ENCODE assay signal across 13 cellular contexts in genomic region chrX:103716967-103717366, GRCh38. TPM values are rescaled to one million over a fixed set of nuclear protein-coding genes. Genes with fewer than 3 reads are reported as not detected.
DNase-seq lines count a peak whose midpoint lies in the region; ATAC-seq, FAIRE-seq and TF ChIP-seq lines count a peak whose summit lies in the region.
"Had no signal": no experiment of that assay in that cellular context is flagged by ENCODE, and none has a peak within 500 bp of the region (broad histone marks: within the 10 kb centered on the region; RNA-seq: fewer than 3 reads in every experiment).

No MANE protein-coding gene starts in this region.

- no peak overlapping the region for H3K9ac ChIP-seq in keratinocyte (ENCODE audit: control insufficient read depth, extremely low read depth, insufficient read depth, low read length)

- no peaks in the 10 kb centered on the region for H3K9me1 ChIP-seq in keratinocyte (ENCODE audit: control insufficient read depth, extremely low read depth, insufficient read depth, low read length)

- H4K20me1 ChIP-seq in keratinocyte (ENCODE audit: control insufficient read depth, extremely low read depth, insufficient read depth, low read length): no peaks in the 10 kb centered on the region

- H3K27ac ChIP-seq in right atrium auricular region (no peak overlapping the region), keratinocyte (ENCODE audit: control insufficient read depth, insufficient read depth, low read length) (no peak overlapping the region), left lung (no peak overlapping the region)
- H3K27ac ChIP-seq: upper lobe of left lung had no signal

- H3K27me3 Mint-ChIP-seq in activated T-cell treated with anti-CD3 and anti-CD28 coated beads, Interleukin-2, amount 50 U/mL, for 24 hours: peaks cover 10% of the 10 kb centered on the region

- H3K4me1 ChIP-seq in right atrium auricular region (no peaks in the 10 kb centered on the region), keratinocyte (ENCODE audit: control insufficient read depth, extremely low read depth, insufficient read depth, low read length) (peaks cover 9% of the 10 kb centered on the region), left lung (no peaks in the 10 kb centered on the region)
- H3K4me1 ChIP-seq: BE2C, upper lobe of left lung had no signal

- FAIRE-seq in keratinocyte (lab: Jason Lieb, UNC): peak; percentile 89

- ATAC-seq in Right ventricle myocardium superior (ENCODE audit: poor library complexity): peak; percentile 20
- no peak for ATAC-seq in left lung
- ATAC-seq in HG02970 (IDR thresholded peaks at IDR 0.05; ENCODE audit: low FRiP score, unreplicated experiment): no peak

- DNase-seq in Right ventricle myocardium superior (no peak), right atrium auricular region (ENCODE audit: low spot score) (no peak), cardiac fibroblast (ENCODE audit: low read depth in 2 of 2) (peak; percentile 93 to 96), keratinocyte (ENCODE audit: low read depth, low spot score) (no peak), left lung (no peak), anterior cingulate cortex (lab: John Stamatoyannopoulos, UW) (no peak)
- DNase-seq in activated T-cell treated with anti-CD3 and anti-CD28 coated beads, Interleukin-2, amount 50 U/mL, for 24 hours: no peak
- DNase-seq: BE2C, upper lobe of left lung had no signal

- H3K4me1 Mint-ChIP-seq in activated T-cell treated with anti-CD3 and anti-CD28 coated beads, Interleukin-2, amount 50 U/mL, for 24 hours (ENCODE audit: low read depth): no peaks in the 10 kb centered on the region

- dilution Hi-C loops in keratinocyte (cut with MboI; ENCODE audit: extremely low pct_ligation_motif_present, low sequenced_read_pairs): no loop called here

- TF ChIP-seq CTCF in right atrium auricular region (IDR thresholded peaks at IDR 0.05): no peak
- no peak for TF ChIP-seq CTCF in cardiac fibroblast (IDR thresholded peaks at IDR 0.05; ENCODE audit: low read depth, low read length)
- TF ChIP-seq CTCF in keratinocyte (optimal IDR thresholded peaks at IDR 0.05 in 1 of 3, IDR thresholded peaks at IDR 0.05 in 1 of 3, conservative IDR thresholded peaks at IDR 0.05 in 1 of 3; ENCODE audit: extremely low read depth in 1 of 3, insufficient read depth in 2 of 3, low read length in 3 of 3): no peak
- no peak for TF ChIP-seq CTCF in left lung (IDR thresholded peaks at IDR 0.05)

- no peaks in the 10 kb centered on the region for H3K9me3 Mint-ChIP-seq in activated T-cell treated with anti-CD3 and anti-CD28 coated beads, Interleukin-2, amount 50 U/mL, for 24 hours

- H3K27me3 ChIP-seq in right atrium auricular region: no peaks in the 10 kb centered on the region
- H3K27me3 ChIP-seq in keratinocyte (ENCODE audit: control insufficient read depth, extremely low read depth, insufficient read depth, low read length): no peaks in the 10 kb centered on the region
- peaks cover 0 to 6% of the 10 kb centered on the region in 2 donors for H3K27me3 ChIP-seq in left lung
- H3K27me3 ChIP-seq: BE2C, upper lobe of left lung had no signal

- no peak overlapping the region for H3K4me3 Mint-ChIP-seq in activated T-cell treated with anti-CD3 and anti-CD28 coated beads, Interleukin-2, amount 50 U/mL, for 24 hours

- no peaks in the 10 kb centered on the region for H3K9me3 ChIP-seq in right atrium auricular region
- no peaks in the 10 kb centered on the region for H3K9me3 ChIP-seq in keratinocyte (ENCODE audit: control insufficient read depth, low read depth, low read length)
- no peaks in the 10 kb centered on the region for H3K9me3 ChIP-seq in left lung
- H3K9me3 ChIP-seq: BE2C, upper lobe of left lung had no signal

- H3K36me3 ChIP-seq in right atrium auricular region: no peaks in the 10 kb centered on the region
- no peaks in the 10 kb centered on the region for H3K36me3 ChIP-seq in keratinocyte (ENCODE audit: control insufficient read depth in 2 of 2, extremely low read depth in 1 of 2, insufficient read depth in 2 of 2, low read length in 2 of 2)
- no peaks in the 10 kb centered on the region for H3K36me3 ChIP-seq in left lung
- H3K36me3 ChIP-seq: BE2C, upper lobe of left lung had no signal

- no peak overlapping the region for H3K27ac Mint-ChIP-seq in activated T-cell treated with anti-CD3 and anti-CD28 coated beads, Interleukin-2, amount 50 U/mL, for 24 hours
- H3K27ac Mint-ChIP-seq: progenitor cell of endocrine pancreas had no signal

- intact Hi-C loops in Right ventricle myocardium superior (cut with DNase I) (no loop called here), left lung (cut with DNase I) (no loop called here)

- no peaks in the 10 kb centered on the region for H3K79me2 ChIP-seq in keratinocyte (ENCODE audit: control insufficient read depth, insufficient read depth, low read length)

- H2AFZ ChIP-seq in keratinocyte (ENCODE audit: control insufficient read depth, low read length): peak overlapping the region; percentile 50

- peak overlapping the region; percentile 20 for H3K4me2 ChIP-seq in keratinocyte (ENCODE audit: control insufficient read depth, extremely low read depth, insufficient read depth, low read depth, low read length)

- no peaks in the 10 kb centered on the region for H3K36me3 Mint-ChIP-seq in activated T-cell treated with anti-CD3 and anti-CD28 coated beads, Interleukin-2, amount 50 U/mL, for 24 hours (ENCODE audit: low read depth)

- H3K4me3 ChIP-seq in right atrium auricular region (no peak overlapping the region), cardiac fibroblast (replicated peaks in 1 of 2; ENCODE audit: low read depth in 2 of 2, low read length in 2 of 2) (no peak overlapping the region), keratinocyte (ENCODE audit: control insufficient read depth in 2 of 3, extremely low read depth in 1 of 3, insufficient read depth in 2 of 3, low read depth in 1 of 3, low read length in 3 of 3) (no peak overlapping the region), left lung (no peak overlapping the region)
- H3K4me3 ChIP-seq: upper lobe of left lung had no signal

RNA-seq across cellular contexts. Expression of gene TMEM31, which starts 6.3 kb away (rescaled TPM):
- total RNA-seq in Right ventricle myocardium superior (not detected), right atrium auricular region (not detected), left lung (not detected)
- not detected in 3 replicates for polyA plus RNA-seq in keratinocyte
- polyA plus RNA-seq in keratinocyte (2011; ENCODE audit: low read depth): not detected
- polyA plus RNA-seq in keratinocyte (2011; cell fraction: cytosol; rRNA removed): 0.16 TPM in 1 of 2 replicates, not detected in the other
- not detected in 2 replicates for polyA plus RNA-seq in keratinocyte (2011; cell fraction: nucleus; rRNA removed)
- 0.34 TPM in 1 of 2 replicates, not detected in the other for polyA plus RNA-seq in keratinocyte (2012; ENCODE audit: low replicate concordance)
- not detected in 3 replicates for polyA minus RNA-seq in keratinocyte
- not detected for polyA minus RNA-seq in keratinocyte (2011; cell fraction: cytosol; rRNA and poly(A)+ RNA removed)
- polyA minus RNA-seq in keratinocyte (2011; cell fraction: nucleus; rRNA and poly(A)+ RNA removed): not detected in 2 replicates
- total RNA-seq: kidney epithelial cell; T-helper 2 cell treated with Interferon-gamma antibody and Interleukin-4, amounts not matched to agents 100 ng/mL and 5 ng/mL, for 36 hours; upper lobe of left lung had no signal

RNA-seq across cellular contexts. Expression of gene MORF4L2, which starts 30.5 kb away (rescaled TPM):
- total RNA-seq in Right ventricle myocardium superior (160 TPM), right atrium auricular region (100 to 1,000 TPM; 193 to 198 TPM), left lung (100 to 1,000 TPM; 284 to 312 TPM)
- 450 to 659 TPM (median 648 TPM) in 3 replicates for polyA plus RNA-seq in keratinocyte
- polyA plus RNA-seq in keratinocyte (2011; ENCODE audit: low read depth): 350 TPM
- 360 and 552 TPM in 2 replicates for polyA plus RNA-seq in keratinocyte (2011; cell fraction: cytosol; rRNA removed)
- polyA plus RNA-seq in keratinocyte (2011; cell fraction: nucleus; rRNA removed): 590 and 762 TPM in 2 replicates
- 311 and 470 TPM in 2 replicates for polyA plus RNA-seq in keratinocyte (2012; ENCODE audit: low replicate concordance)
- polyA minus RNA-seq in keratinocyte: 76.9 to 236 TPM (median 205 TPM) in 3 replicates
- 177 TPM for polyA minus RNA-seq in keratinocyte (2011; cell fraction: cytosol; rRNA and poly(A)+ RNA removed)
- 126 and 283 TPM in 2 replicates for polyA minus RNA-seq in keratinocyte (2011; cell fraction: nucleus; rRNA and poly(A)+ RNA removed)

RNA-seq across cellular contexts. Expression of gene PLP1, which starts 59.7 kb away (rescaled TPM):
- total RNA-seq in Right ventricle myocardium superior: 10.0 TPM
- 10 to 100 TPM; 10.6 to 11.9 TPM for total RNA-seq in right atrium auricular region
- not detected in 3 replicates for polyA plus RNA-seq in keratinocyte
- not detected for polyA plus RNA-seq in keratinocyte (2011; ENCODE audit: low read depth)
- polyA plus RNA-seq in keratinocyte (2011; cell fraction: cytosol; rRNA removed): 0.06 TPM in 1 of 2 replicates, not detected in the other
- polyA plus RNA-seq in keratinocyte (2011; cell fraction: nucleus; rRNA removed): 0.11 TPM in 1 of 2 replicates, not detected in the other
- not detected in 2 replicates for polyA plus RNA-seq in keratinocyte (2012; ENCODE audit: low replicate concordance)
- not detected in 3 replicates for polyA minus RNA-seq in keratinocyte
- polyA minus RNA-seq in keratinocyte (2011; cell fraction: cytosol; rRNA and poly(A)+ RNA removed): not detected
- polyA minus RNA-seq in keratinocyte (2011; cell fraction: nucleus; rRNA and poly(A)+ RNA removed): not detected in 2 replicates
- total RNA-seq in left lung: under 1 TPM; 0.08 to 0.12 TPM
- total RNA-seq: kidney epithelial cell; T-helper 2 cell treated with Interferon-gamma antibody and Interleukin-4, amounts not matched to agents 100 ng/mL and 5 ng/mL, for 36 hours had no signal

Comparison
In these comparisons a context has a peak if more than half of its experiments do, and no peak if none do; other contexts are left out.
1. DNase-seq: peak in cardiac fibroblast (2 of 2); none in Right ventricle myocardium superior (single experiment), right atrium auricular region (single experiment), keratinocyte (single experiment), left lung (0 of 2), activated T-cell treated with anti-CD3 and anti-CD28 coated beads, Interleukin-2, amount 50 U/mL, for 24 hours (single experiment) and anterior cingulate cortex (0 of 58).